Comparison of ENCODE assay signal across 21 cellular contexts in the genomic region with DNA sequence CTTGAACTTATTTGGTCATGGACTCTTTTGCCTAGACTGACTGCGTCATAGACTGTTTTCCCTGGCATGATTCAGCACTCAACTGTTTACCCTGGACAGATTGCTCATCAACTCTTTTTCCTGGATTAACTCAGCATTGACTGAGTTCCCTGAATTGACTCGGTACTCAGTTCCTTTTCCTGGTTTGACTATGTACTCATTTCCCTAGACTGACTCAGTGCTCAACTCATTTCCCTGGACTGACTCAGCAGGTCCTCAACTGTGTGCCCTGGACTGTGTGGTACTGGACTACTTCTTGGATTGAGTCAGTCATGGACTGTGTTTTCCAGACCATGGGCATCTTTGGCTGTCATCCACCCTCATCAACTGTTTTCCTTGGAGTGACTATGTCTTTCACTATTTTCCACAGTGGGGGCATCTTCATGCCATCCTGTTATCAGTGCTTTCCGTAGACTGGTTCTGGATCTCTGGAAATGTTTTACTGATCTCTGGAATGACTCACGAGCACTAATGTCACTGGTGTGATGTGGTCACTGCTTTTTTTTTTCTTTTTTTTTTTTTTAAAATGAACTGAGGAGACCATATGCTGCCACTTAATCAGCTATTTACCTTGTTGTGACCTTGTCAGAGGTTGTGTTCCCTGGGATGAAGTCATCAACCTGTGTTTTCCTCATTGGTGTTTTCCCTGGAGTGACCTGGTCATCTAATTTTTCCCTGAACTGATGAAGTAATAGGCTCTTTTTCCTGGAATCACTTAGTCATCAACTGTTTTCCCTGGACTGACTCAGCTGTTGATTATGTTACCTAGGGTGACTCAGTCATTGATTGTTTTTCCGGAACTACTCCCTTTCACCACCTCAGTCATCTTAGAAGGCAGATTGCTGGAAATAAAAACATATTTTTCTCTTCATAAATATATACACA.
DNase-seq lines count a peak whose midpoint lies in the region; ATAC-seq and TF ChIP-seq lines count a peak whose summit lies in the region.
"Had no signal": no experiment of that assay in that cellular context is flagged by ENCODE, and none has a peak within 500 bp of the region (broad histone marks: within the 10 kb centered on the region; RNA-seq: fewer than 3 reads in every experiment).

No MANE protein-coding gene starts in this region.

- no peaks in the 10 kb centered on the region for H3K4me1 ChIP-seq in body of pancreas
- H3K4me1 ChIP-seq: breast epithelium had no signal

- H3K27ac Mint-ChIP-seq in stimulated activated naive CD8-positive, alpha-beta T cell treated with anti-CD3 and anti-CD28 coated beads, Interleukin-15, amount 100 ng/mL, for 72 hours: no peak overlapping the region
- H3K27ac Mint-ChIP-seq: activated naive CD8-positive, alpha-beta T cell treated with anti-CD3 and anti-CD28 coated beads, Interleukin-2, amount 10 ng/mL, durations not matched to agents 7 days and 5 days; activated T-cell treated with anti-CD3 and anti-CD28 coated beads, Interleukin-2, amount 50 U/mL, for 72 hours; CD4-positive, alpha-beta memory T cell had no signal

- TF ChIP-seq CTCF in AG04450 (IDR thresholded peaks at IDR 0.05; ENCODE audit: low read depth, low read length): no peak
- no peak for TF ChIP-seq CTCF in body of pancreas (IDR thresholded peaks at IDR 0.05)

- POLR2A ChIA-PET in AG04450 (lab: Yijun Ruan, JAX): no interaction called here

- H3K27me3 ChIP-seq in AG04450 (ENCODE audit: control insufficient read depth, insufficient read depth, low read length): no peaks in the 10 kb centered on the region
- H3K27me3 ChIP-seq in body of pancreas: no peaks in the 10 kb centered on the region
- H3K27me3 ChIP-seq: breast epithelium, neutrophil had no signal

- peaks cover 12 to 36% of the 10 kb centered on the region in 2 donors for H3K9me3 Mint-ChIP-seq in stimulated activated naive CD8-positive, alpha-beta T cell treated with anti-CD3 and anti-CD28 coated beads, Interleukin-15, amount 100 ng/mL, for 72 hours
- H3K9me3 Mint-ChIP-seq: activated naive CD8-positive, alpha-beta T cell treated with anti-CD3 and anti-CD28 coated beads, Interleukin-2, amount 10 ng/mL, durations not matched to agents 7 days and 5 days had no signal

- CTCF ChIA-PET in AG04450 (lab: Charles Lee): no interaction called here

- H3K36me3 ChIP-seq in body of pancreas (replicated peaks in 1 of 2; ENCODE audit: insufficient read depth in 1 of 2, low read depth in 2 of 2): no peaks in the 10 kb centered on the region
- H3K36me3 ChIP-seq: breast epithelium, neutrophil had no signal

- DNase-seq in AG04450 (ENCODE audit: low read depth, low spot score) (no peak), LHCN-M2 (ENCODE audit: low read depth) (peak; percentile 0), body of pancreas (peak in 1 of 4 donors; percentile 7), left lobe of liver (ENCODE audit: low spot score) (no peak), SHP77 treated with DMSO at 0.1 percent for 48 hours (lab: John Stamatoyannopoulos, UW) (no peak)
- no peak for DNase-seq in stimulated activated naive CD8-positive, alpha-beta T cell treated with anti-CD3 and anti-CD28 coated beads, Interleukin-15, amount 100 ng/mL, for 72 hours
- no peak for DNase-seq in stimulated activated CD8-positive, alpha-beta memory T cell treated with anti-CD3 and anti-CD28 coated beads, Interleukin-4, amount 100 ng/mL, for 48 hours
- DNase-seq: activated naive CD8-positive, alpha-beta T cell treated with anti-CD3 and anti-CD28 coated beads, Interleukin-2, amount 10 ng/mL, durations not matched to agents 7 days and 5 days; activated T-cell treated with anti-CD3 and anti-CD28 coated beads, Interleukin-2, amount 50 U/mL, for 72 hours; CD4-positive, alpha-beta memory T cell; DND-41; glutamatergic neuron; Kasumi-1; left ventricle myocardium superior; NCI-H1417 treated with DMSO at 0.1 percent for 48 hours; PC-9; stimulated activated CD4-positive, alpha-beta T cell treated with anti-CD3 and anti-CD28 coated beads, Interleukin-12 subunit alpha, Interleukin-12 subunit beta, amount 100 ng/mL, for 4 hours had no signal

- H3K9me3 ChIP-seq in AG04450 (ENCODE audit: control insufficient read depth, insufficient read depth, low read length): no peaks in the 10 kb centered on the region; the same call in 1 of the 2 replicates
- no peaks in the 10 kb centered on the region for H3K9me3 ChIP-seq in body of pancreas
- H3K9me3 ChIP-seq: breast epithelium, neutrophil had no signal

- 18 to 37% methylated on average over 4 to 5 of the region's 5 CpGs for WGBS in body of pancreas, 2 donors

- intact Hi-C loops in body of pancreas (cut with DNase I): no loop called here

- no peaks in the 10 kb centered on the region for H3K4me1 Mint-ChIP-seq in stimulated activated naive CD8-positive, alpha-beta T cell treated with anti-CD3 and anti-CD28 coated beads, Interleukin-15, amount 100 ng/mL, for 72 hours
- H3K4me1 Mint-ChIP-seq: activated naive CD8-positive, alpha-beta T cell treated with anti-CD3 and anti-CD28 coated beads, Interleukin-2, amount 10 ng/mL, durations not matched to agents 7 days and 5 days; CD4-positive, alpha-beta memory T cell had no signal

- H3K4me3 ChIP-seq in AG04450 (ENCODE audit: low read depth, low read length) (no peak overlapping the region), body of pancreas (no peak overlapping the region)
- H3K4me3 ChIP-seq: breast epithelium, PC-9, SK-N-MC had no signal

- H3K27ac ChIP-seq in AG04450 (ENCODE audit: low read depth, low read length): peak overlapping the region; percentile 61
- peak overlapping the region in 2 of 4 donors; percentile 51 to 65 for H3K27ac ChIP-seq in body of pancreas
- H3K27ac ChIP-seq: breast epithelium, neutrophil, PC-9, SK-N-MC had no signal

- TF ChIP-seq POLR2A in body of pancreas (IDR thresholded peaks at IDR 0.05): no peak

- no peak overlapping the region for H3K4me3 Mint-ChIP-seq in stimulated activated naive CD8-positive, alpha-beta T cell treated with anti-CD3 and anti-CD28 coated beads, Interleukin-15, amount 100 ng/mL, for 72 hours
- H3K4me3 Mint-ChIP-seq: activated naive CD8-positive, alpha-beta T cell treated with anti-CD3 and anti-CD28 coated beads, Interleukin-2, amount 10 ng/mL, durations not matched to agents 7 days and 5 days; activated T-cell treated with anti-CD3 and anti-CD28 coated beads, Interleukin-2, amount 50 U/mL, for 72 hours; CD4-positive, alpha-beta memory T cell had no signal

- H3K27me3 Mint-ChIP-seq in stimulated activated naive CD8-positive, alpha-beta T cell treated with anti-CD3 and anti-CD28 coated beads, Interleukin-15, amount 100 ng/mL, for 72 hours: no peaks in the 10 kb centered on the region
- H3K27me3 Mint-ChIP-seq: activated naive CD8-positive, alpha-beta T cell treated with anti-CD3 and anti-CD28 coated beads, Interleukin-2, amount 10 ng/mL, durations not matched to agents 7 days and 5 days; CD4-positive, alpha-beta memory T cell had no signal

- ATAC-seq in body of pancreas (peak; percentile 88), left lobe of liver (peak; percentile 73), GM19467 (IDR thresholded peaks at IDR 0.05; ENCODE audit: unreplicated experiment) (no peak)
- no peak for ATAC-seq in stimulated activated naive CD8-positive, alpha-beta T cell treated with anti-CD3 and anti-CD28 coated beads, Interleukin-15, amount 100 ng/mL, for 72 hours
- ATAC-seq: left ventricle myocardium superior had no signal

Comparison
In these comparisons a context has a peak if more than half of its experiments do, and no peak if none do; other contexts are left out.
1. ATAC-seq: peak in body of pancreas (single experiment) and left lobe of liver (single experiment); none in stimulated activated naive CD8-positive, alpha-beta T cell treated with anti-CD3 and anti-CD28 coated beads, Interleukin-15, amount 100 ng/mL, for 72 hours (single experiment) and GM19467 (single experiment).